ENCODE assay signal across 16 cellular contexts in genomic region chr17:73640691-73641090, GRCh38. TPM values are rescaled to one million over a fixed set of nuclear protein-coding genes. Genes with fewer than 3 reads are reported as not detected.
"Had no signal": no experiment of that assay in that cellular context is flagged by ENCODE, and none has a peak within 500 bp of the region (broad histone marks: within the 10 kb centered on the region; RNA-seq: fewer than 3 reads in every experiment).

No MANE protein-coding gene starts in this region.

- DNase-seq: activated CD4-positive, alpha-beta T cell treated with anti-CD3 and anti-CD28 coated beads, Interleukin-2, amount 10 ng/mL, durations not matched to agents 24 days and 14 days; activated CD4-positive, CD25-positive, alpha-beta regulatory T cell; activated CD8-positive, alpha-beta memory T cell treated with anti-CD3 and anti-CD28 coated beads for 24 hours; activated naive CD4-positive, alpha-beta T cell treated with anti-CD3 and anti-CD28 coated beads, Interleukin-2, amount 50 U/mL, for 16 hours; central memory CD4-positive, alpha-beta T cell; cortex of kidney; effector CD8-positive, alpha-beta T cell; foreskin keratinocyte; immature natural killer cell; mesendoderm; stimulated activated CD4-positive, alpha-beta T cell treated with anti-CD3 and anti-CD28 coated beads, Interleukin-2, amount 100 ng/mL, for 48 hours; stimulated activated naive B cell treated with anti-CD40 and anti-IgM and Interleukin-4, amounts not matched to agents 10 μg/mL and 1 μg/mL and 100 μg/mL, for 72 hours had no signal

- ATAC-seq: foreskin keratinocyte; stimulated activated naive B cell treated with anti-CD40 and anti-IgM and Interleukin-4, amounts not matched to agents 10 μg/mL and 1 μg/mL and 100 μg/mL, for 72 hours had no signal

- H3K9me3 ChIP-seq: tibial nerve had no signal

- H3K36me3 ChIP-seq: tibial nerve had no signal

- H3K4me3 ChIP-seq: tibial nerve had no signal

- H3K27ac Mint-ChIP-seq: activated CD4-positive, alpha-beta T cell treated with anti-CD3 and anti-CD28 coated beads, Interleukin-2, amount 10 ng/mL, durations not matched to agents 24 days and 14 days; activated T-helper 2 cell treated with anti-CD3 and anti-CD28 coated beads, Interferon-gamma antibody, Interleukin-2, Interleukin-4, amounts not matched to agents 10 μg/mL and 5 μg/mL and 100 μg/mL, durations not matched to agents 14 hours and 24 hours and 36 hours; immature natural killer cell; stimulated activated naive B cell treated with anti-CD40 and anti-IgM and Interleukin-4, amounts not matched to agents 10 μg/mL and 1 μg/mL and 100 μg/mL, for 72 hours; T-helper 2 cell treated with Interferon-gamma antibody and Interleukin-4, amounts not matched to agents 5 μg/mL and 100 μg/mL, for 36 hours had no signal

- H3K4me3 Mint-ChIP-seq: activated CD4-positive, alpha-beta T cell treated with anti-CD3 and anti-CD28 coated beads, Interleukin-2, amount 10 ng/mL, durations not matched to agents 24 days and 14 days; T-helper 2 cell treated with Interferon-gamma antibody and Interleukin-4, amounts not matched to agents 5 μg/mL and 100 μg/mL, for 36 hours had no signal

- H3K36me3 Mint-ChIP-seq: immature natural killer cell; stimulated activated naive B cell treated with anti-CD40 and anti-IgM and Interleukin-4, amounts not matched to agents 10 μg/mL and 1 μg/mL and 100 μg/mL, for 72 hours had no signal

- H3K27ac ChIP-seq: foreskin keratinocyte, parathyroid adenoma had no signal

- H3K9ac ChIP-seq: parathyroid adenoma had no signal

- H3K27me3 Mint-ChIP-seq: stimulated activated naive B cell treated with anti-CD40 and anti-IgM and Interleukin-4, amounts not matched to agents 10 μg/mL and 1 μg/mL and 100 μg/mL, for 72 hours had no signal

- H3K9me3 Mint-ChIP-seq: activated CD4-positive, alpha-beta T cell treated with anti-CD3 and anti-CD28 coated beads, Interleukin-2, amount 10 ng/mL, durations not matched to agents 24 days and 14 days; activated T-helper 2 cell treated with anti-CD3 and anti-CD28 coated beads, Interferon-gamma antibody, Interleukin-2, Interleukin-4, amounts not matched to agents 10 μg/mL and 5 μg/mL and 100 μg/mL, durations not matched to agents 14 hours and 24 hours and 36 hours; stimulated activated naive B cell treated with anti-CD40 and anti-IgM and Interleukin-4, amounts not matched to agents 10 μg/mL and 1 μg/mL and 100 μg/mL, for 72 hours; T-helper 2 cell treated with Interferon-gamma antibody and Interleukin-4, amounts not matched to agents 5 μg/mL and 100 μg/mL, for 36 hours had no signal

- H3K4me1 ChIP-seq: foreskin keratinocyte, parathyroid adenoma had no signal

- H2AFZ ChIP-seq: parathyroid adenoma had no signal

- H3K79me2 ChIP-seq: parathyroid adenoma had no signal

RNA-seq across cellular contexts. Expression of gene SDK2, which starts 3.6 kb away (rescaled TPM):
- polyA plus RNA-seq: immature natural killer cell had no signal
